ENCODE assay signal across 1 cellular context in the genomic region with DNA sequence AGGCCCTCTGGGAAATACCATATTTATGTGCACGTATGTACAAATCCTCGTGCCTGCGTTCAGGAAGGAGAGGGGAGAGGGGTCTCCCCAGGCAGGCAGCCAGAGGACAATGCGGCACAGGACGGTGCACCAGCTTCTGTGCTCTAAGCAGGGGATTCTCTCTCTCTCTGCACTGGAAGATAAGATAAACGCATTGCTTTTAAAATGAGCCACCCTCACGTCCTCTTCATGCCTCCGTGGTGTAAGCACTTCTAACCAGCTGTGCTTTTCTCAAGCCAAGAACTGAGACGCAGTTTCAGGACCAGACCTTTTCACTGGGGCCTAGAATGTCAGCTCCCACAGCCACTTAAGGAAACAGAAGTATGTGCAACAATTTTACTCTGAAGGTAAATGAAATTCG.
TF ChIP-seq lines count a peak whose summit lies in the region.

No MANE protein-coding gene starts in this region.

TF ChIP-seq in IMR-90, 13 proteins besides CTCF, POLR2A, EP300 and RAD21 (continued from another document):
- TF ChIP-seq, protein P1, sequence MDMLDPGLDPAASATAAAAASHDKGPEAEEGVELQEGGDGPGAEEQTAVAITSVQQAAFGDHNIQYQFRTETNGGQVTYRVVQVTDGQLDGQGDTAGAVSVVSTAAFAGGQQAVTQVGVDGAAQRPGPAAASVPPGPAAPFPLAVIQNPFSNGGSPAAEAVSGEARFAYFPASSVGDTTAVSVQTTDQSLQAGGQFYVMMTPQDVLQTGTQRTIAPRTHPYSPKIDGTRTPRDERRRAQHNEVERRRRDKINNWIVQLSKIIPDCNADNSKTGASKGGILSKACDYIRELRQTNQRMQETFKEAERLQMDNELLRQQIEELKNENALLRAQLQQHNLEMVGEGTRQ (IDR thresholded peaks at IDR 0.05; ENCODE audit: low read depth, low read length) = no peak
- TF ChIP-seq BHLHE40 (IDR thresholded peaks at IDR 0.05; ENCODE audit: low read depth, low read length) = no peak
- no peak for TF ChIP-seq MXI1 (IDR thresholded peaks at IDR 0.05; ENCODE audit: borderline replicate concordance, low read depth, low read length)
- no peak for TF ChIP-seq SMC3 (IDR thresholded peaks at IDR 0.05; ENCODE audit: low read depth, low read length)
- no peak for TF ChIP-seq RFX5 (IDR thresholded peaks at IDR 0.05; ENCODE audit: low read depth, low read length)
- no peak for TF ChIP-seq CHD1 (IDR thresholded peaks at IDR 0.05; ENCODE audit: low read depth, low read length)
- TF ChIP-seq FOS (IDR thresholded peaks at IDR 0.05; ENCODE audit: low read depth, low read length) = no peak
- no peak for TF ChIP-seq NFE2L2 (IDR thresholded peaks at IDR 0.05; ENCODE audit: low read depth, low read length)
- TF ChIP-seq RCOR1 (IDR thresholded peaks at IDR 0.05; ENCODE audit: insufficient replicate concordance, low read length) = no peak
- TF ChIP-seq MAZ (IDR thresholded peaks at IDR 0.05; ENCODE audit: borderline replicate concordance, low read depth, low read length) = no peak
- TF ChIP-seq, protein P2, sequence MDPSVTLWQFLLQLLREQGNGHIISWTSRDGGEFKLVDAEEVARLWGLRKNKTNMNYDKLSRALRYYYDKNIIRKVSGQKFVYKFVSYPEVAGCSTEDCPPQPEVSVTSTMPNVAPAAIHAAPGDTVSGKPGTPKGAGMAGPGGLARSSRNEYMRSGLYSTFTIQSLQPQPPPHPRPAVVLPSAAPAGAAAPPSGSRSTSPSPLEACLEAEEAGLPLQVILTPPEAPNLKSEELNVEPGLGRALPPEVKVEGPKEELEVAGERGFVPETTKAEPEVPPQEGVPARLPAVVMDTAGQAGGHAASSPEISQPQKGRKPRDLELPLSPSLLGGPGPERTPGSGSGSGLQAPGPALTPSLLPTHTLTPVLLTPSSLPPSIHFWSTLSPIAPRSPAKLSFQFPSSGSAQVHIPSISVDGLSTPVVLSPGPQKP (IDR thresholded peaks at IDR 0.05; ENCODE audit: borderline replicate concordance, low read depth, low read length) = no peak
